In the genomic region with DNA sequence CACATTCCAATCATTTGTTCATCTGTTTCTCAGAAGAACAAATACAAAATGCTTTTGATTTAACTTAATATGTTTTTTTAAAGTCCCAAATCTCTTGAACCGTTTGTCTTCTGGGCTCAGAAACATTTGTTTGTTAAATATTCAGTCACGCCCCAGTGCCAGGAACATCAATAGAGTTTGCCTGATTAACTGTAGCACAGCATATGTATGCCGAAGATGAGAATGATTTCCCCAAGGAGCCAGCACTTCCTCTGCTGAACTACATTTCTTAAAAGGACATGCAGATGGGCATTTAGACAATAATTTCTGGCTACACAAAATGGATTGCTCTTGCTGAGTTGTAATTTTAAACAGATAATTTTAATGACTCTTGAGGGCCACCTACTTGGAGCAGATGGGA, we compare ENCODE assay signal across 21 cellular contexts.
"Had no signal": no experiment of that assay in that cellular context is flagged by ENCODE, and none has a peak within 500 bp of the region (broad histone marks: within the 10 kb centered on the region; RNA-seq: fewer than 3 reads in every experiment).

No MANE protein-coding gene starts in this region.

- H3K4me1 ChIP-seq: adrenal gland, uterus had no signal

- H3K9me3 Mint-ChIP-seq: activated CD4-positive, alpha-beta memory T cell treated with anti-CD3 and anti-CD28 coated beads, Interleukin-2, amount 10 ng/mL, durations not matched to agents 7 days and 5 days; activated T-cell treated with anti-CD3 and anti-CD28 coated beads, Interleukin-2, amount 50 U/mL, for 4 hours; T-helper 2 cell treated with Interferon-gamma antibody and Interleukin-4, amounts not matched to agents 5 μg/mL and 100 μg/mL, for 36 hours had no signal

- H3K9me3 ChIP-seq: adrenal gland, right atrium auricular region, tibial nerve, uterus had no signal

- DNase-seq: activated CD4-positive, alpha-beta memory T cell treated with anti-CD3 and anti-CD28 coated beads, Interleukin-2, amount 10 ng/mL, durations not matched to agents 7 days and 5 days; activated effector memory CD4-positive, alpha-beta T cell treated with Interleukin-2 at 50 U/mL for 16 hours; activated naive CD4-positive, alpha-beta T cell treated with anti-CD3 and anti-CD28 coated beads, Interleukin-2, amount 50 U/mL, for 16 hours; activated T-cell treated with anti-CD3 and anti-CD28 coated beads, Interleukin-2, amount 50 U/mL, for 4 hours; adrenal gland; erythroblast; hypothalamus; kidney glomerular epithelial cell; mesendoderm; nucleus accumbens; stimulated activated CD4-positive, alpha-beta T cell treated with anti-CD3 and anti-CD28 coated beads, Interleukin-4, amount 100 ng/mL, for 4 hours; stimulated activated CD8-positive, alpha-beta memory T cell treated with anti-CD3 and anti-CD28 coated beads, Interleukin-4, amount 100 ng/mL, for 48 hours; stimulated activated naive CD4-positive, alpha-beta T cell treated with Interleukin-2 at 50 U/mL for 16 hours; substantia nigra; uterus had no signal

- H3K27ac Mint-ChIP-seq: activated CD4-positive, alpha-beta memory T cell treated with anti-CD3 and anti-CD28 coated beads, Interleukin-2, amount 10 ng/mL, durations not matched to agents 7 days and 5 days; nephron; progenitor cell of endocrine pancreas; T-helper 2 cell treated with Interferon-gamma antibody and Interleukin-4, amounts not matched to agents 5 μg/mL and 100 μg/mL, for 36 hours had no signal

- H3K4me3 Mint-ChIP-seq: activated CD4-positive, alpha-beta memory T cell treated with anti-CD3 and anti-CD28 coated beads, Interleukin-2, amount 10 ng/mL, durations not matched to agents 7 days and 5 days; activated T-cell treated with anti-CD3 and anti-CD28 coated beads, Interleukin-2, amount 50 U/mL, for 4 hours; nephron; T-helper 2 cell treated with Interferon-gamma antibody and Interleukin-4, amounts not matched to agents 5 μg/mL and 100 μg/mL, for 36 hours had no signal

- H3K27ac ChIP-seq: adrenal gland, right atrium auricular region, skin epidermis, tibial nerve, uterus had no signal

- H3K27me3 Mint-ChIP-seq: progenitor cell of endocrine pancreas had no signal

- H3K27me3 ChIP-seq: adrenal gland, right atrium auricular region, tibial nerve, uterus had no signal

- H3K4me3 ChIP-seq: adrenal gland, right atrium auricular region, skin epidermis, tibial nerve, uterus had no signal

- H3K36me3 ChIP-seq: adrenal gland, right atrium auricular region, tibial nerve, uterus had no signal

- ATAC-seq: activated T-cell treated with anti-CD3 and anti-CD28 coated beads, Interleukin-2, amount 50 U/mL, for 4 hours had no signal
